ENCODE assay signal across 9 cellular contexts in genomic region chr2:64819774-64820688, GRCh38.
DNase-seq lines count a peak whose midpoint lies in the region; ATAC-seq and FAIRE-seq lines count a peak whose summit lies in the region.
"Had no signal": no experiment of that assay in that cellular context is flagged by ENCODE, and none has a peak within 500 bp of the region (broad histone marks: within the 10 kb centered on the region; RNA-seq: fewer than 3 reads in every experiment).

No MANE protein-coding gene starts in this region.

- peaks cover 27% of the 10 kb centered on the region for H3K4me1 Mint-ChIP-seq in activated T-cell treated with anti-CD3 and anti-CD28 coated beads, Interleukin-2, amount 50 U/mL, for 24 hours (ENCODE audit: low read depth)

- H3K27me3 Mint-ChIP-seq in activated T-cell treated with anti-CD3 and anti-CD28 coated beads, Interleukin-2, amount 50 U/mL, for 24 hours = no peaks in the 10 kb centered on the region

- H3K4me1 ChIP-seq in BLaER1 (peaks cover 21% of the 10 kb centered on the region), small intestine (ENCODE audit: control insufficient read depth in 2 of 2, insufficient read depth in 1 of 2, low read depth in 1 of 2, low read length in 1 of 2) (peaks cover 0 to 2% of the 10 kb centered on the region in 2 donors)
- H3K4me1 ChIP-seq: parathyroid adenoma had no signal

- H3K9me3 ChIP-seq in BLaER1 (no peaks in the 10 kb centered on the region), small intestine (ENCODE audit: control insufficient read depth, low read depth) (no peaks in the 10 kb centered on the region)

- no peaks in the 10 kb centered on the region for H4K20me1 ChIP-seq in BLaER1

- no peak for FAIRE-seq in small intestine (lab: Jason Lieb, UNC)

- peak overlapping the region; percentile 52 for H3K4me3 Mint-ChIP-seq in activated T-cell treated with anti-CD3 and anti-CD28 coated beads, Interleukin-2, amount 50 U/mL, for 24 hours

- no peaks in the 10 kb centered on the region for H3K36me3 ChIP-seq in BLaER1
- H3K36me3 ChIP-seq in small intestine (ENCODE audit: control insufficient read depth in 2 of 2, insufficient read depth in 2 of 2, low read length in 2 of 2) = no peaks in the 10 kb centered on the region

- H3K36me3 Mint-ChIP-seq in activated T-cell treated with anti-CD3 and anti-CD28 coated beads, Interleukin-2, amount 50 U/mL, for 24 hours (ENCODE audit: low read depth) = no peaks in the 10 kb centered on the region

- H3K27me3 ChIP-seq in BLaER1 = no peaks in the 10 kb centered on the region
- H3K27me3 ChIP-seq in small intestine (ENCODE audit: control insufficient read depth in 2 of 2, insufficient read depth in 2 of 2, low read length in 2 of 2) = no peaks in the 10 kb centered on the region

- ATAC-seq in GM19455 (IDR thresholded peaks at IDR 0.05; ENCODE audit: unreplicated experiment) (peak; percentile 93), HG03469 (IDR thresholded peaks at IDR 0.05; ENCODE audit: unreplicated experiment) (peak; percentile 70)

- peak; percentile 57 for DNase-seq in activated T-cell treated with anti-CD3 and anti-CD28 coated beads, Interleukin-2, amount 50 U/mL, for 24 hours
- DNase-seq in small intestine (peak; percentile 40), NCI-H774 (lab: John Stamatoyannopoulos, UW) (no peak), kidney glomerular epithelial cell (lab: John Stamatoyannopoulos, UW) (no peak), dermis blood vessel endothelial cell (no peak)

- 76 to 85% (median 77%) methylated on average over 11 of the region's 11 CpGs for WGBS in small intestine, 3 donors

- H3K27ac ChIP-seq in BLaER1 (no peak overlapping the region), small intestine (ENCODE audit: low read depth in 1 of 2, low read length in 1 of 2) (peak overlapping the region; percentile 43 to 88)
- H3K27ac ChIP-seq: parathyroid adenoma had no signal

- no peaks in the 10 kb centered on the region for H3K9me3 Mint-ChIP-seq in activated T-cell treated with anti-CD3 and anti-CD28 coated beads, Interleukin-2, amount 50 U/mL, for 24 hours

- no peak overlapping the region for H3K9ac ChIP-seq in BLaER1
- H3K9ac ChIP-seq: parathyroid adenoma had no signal

- H3K4me3 ChIP-seq in BLaER1 = no peak overlapping the region
- no peak overlapping the region for H3K4me3 ChIP-seq in small intestine (ENCODE audit: low read depth in 1 of 2, low read length in 2 of 2)

- peak overlapping the region; percentile 36 for H3K4me2 ChIP-seq in BLaER1

- peak overlapping the region; percentile 88 for H3K27ac Mint-ChIP-seq in activated T-cell treated with anti-CD3 and anti-CD28 coated beads, Interleukin-2, amount 50 U/mL, for 24 hours

Comparison
In these comparisons a context has a peak if more than half of its experiments do, and no peak if none do; other contexts are left out.
1. DNase-seq: peak in activated T-cell treated with anti-CD3 and anti-CD28 coated beads, Interleukin-2, amount 50 U/mL, for 24 hours (single experiment) and small intestine (single experiment); none in NCI-H774 (single experiment), kidney glomerular epithelial cell (single experiment) and dermis blood vessel endothelial cell (single experiment).